10 cellular contexts compared by ENCODE assay signal in genomic region chr4:119238068-119238722, GRCh38.
A peak's percentile ranks its signal among the peaks of the same experiment; 100 is the strongest.
DNase-seq lines count a peak whose midpoint lies in the region; ATAC-seq and TF ChIP-seq lines count a peak whose summit lies in the region.
"Had no signal": no experiment of that assay in that cellular context is flagged by ENCODE, and none has a peak within 500 bp of the region (broad histone marks: within the 10 kb centered on the region; RNA-seq: fewer than 3 reads in every experiment).

No MANE protein-coding gene starts in this region.

- TF ChIP-seq CTCF in epithelial cell of esophagus (IDR thresholded peaks at IDR 0.05; ENCODE audit: insufficient read depth, low read depth, low read length, missing control alignments) = no peak

- ATAC-seq in GM18519 (IDR thresholded peaks at IDR 0.05; ENCODE audit: low FRiP score, unreplicated experiment) (peak; percentile 97), GM21515 (IDR thresholded peaks at IDR 0.05; ENCODE audit: unreplicated experiment) (peak; percentile 98), HG03432 (IDR thresholded peaks at IDR 0.05; ENCODE audit: unreplicated experiment) (peak; percentile 99)

- no peak overlapping the region for H3K4me3 ChIP-seq in epithelial cell of esophagus (ENCODE audit: low read length)
- H3K4me3 ChIP-seq: thoracic aorta had no signal

- peak; percentile 39 for DNase-seq in epithelial cell of esophagus (ENCODE audit: low read depth)
- DNase-seq in NCI-H1694 treated with DMSO at 0.1 percent for 48 hours (lab: John Stamatoyannopoulos, UW) = no peak
- no peak for DNase-seq in hippocampal formation (lab: John Stamatoyannopoulos, UW)
- DNase-seq in GF-D8 (lab: John Stamatoyannopoulos, UW) = no peak
- DNase-seq in amniotic stem cell (lab: John Stamatoyannopoulos, UW) = no peak
- DNase-seq: NCI-H1417 treated with DMSO at 0.1 percent for 48 hours had no signal
